ENCODE assay signal across 9 cellular contexts in genomic region chr3:9808345-9809037, GRCh38. TPM values are rescaled to one million over a fixed set of nuclear protein-coding genes. Genes with fewer than 3 reads are reported as not detected.
DNase-seq lines count a peak whose midpoint lies in the region; FAIRE-seq and TF ChIP-seq lines count a peak whose summit lies in the region.
"Had no signal": no experiment of that assay in that cellular context is flagged by ENCODE, and none has a peak within 500 bp of the region (broad histone marks: within the 10 kb centered on the region; RNA-seq: fewer than 3 reads in every experiment).

No MANE protein-coding gene starts in this region.

- peak; percentile 17 for DNase-seq in NCI-H146 (lab: John Stamatoyannopoulos, UW)
- no peak for DNase-seq in NCI-H146 treated with DMSO at 0.1 percent for 48 hours (lab: John Stamatoyannopoulos, UW; ENCODE audit: unreplicated experiment)
- peak; percentile 21 for DNase-seq in HFF-Myc (ENCODE audit: extremely low read depth, low read depth)
- DNase-seq in NCI-H345 (lab: John Stamatoyannopoulos, UW), result peak; percentile 40
- DNase-seq in activated CD4-positive, alpha-beta memory T cell treated with anti-CD3 and anti-CD28 coated beads, Interleukin-2, amount 10 ng/mL, durations not matched to agents 7 days and 5 days, result peak; percentile 59
- DNase-seq in endothelial cell of umbilical vein (ENCODE audit: low read depth, low spot score), result peak; percentile 29
- DNase-seq in progenitor cell of endocrine pancreas (ENCODE audit: low spot score, unreplicated experiment), result no peak
- DNase-seq in NCI-H1092 treated with DMSO at 0.1 percent for 48 hours (lab: John Stamatoyannopoulos, UW), result no peak

- H3K4me2 ChIP-seq in endothelial cell of umbilical vein (ENCODE audit: insufficient read depth, low read length), result no peak overlapping the region

- TF ChIP-seq POLR2A in endothelial cell of umbilical vein (IDR thresholded peaks at IDR 0.05; ENCODE audit: low read depth, low read length), result no peak

- no peak overlapping the region for H3K9ac ChIP-seq in endothelial cell of umbilical vein (replicated peaks; ENCODE audit: extremely low read depth, insufficient read depth, low read length)

- H3K27ac ChIP-seq in endothelial cell of umbilical vein (ENCODE audit: insufficient read depth, low read depth, low read length), result no peak overlapping the region

- no peak overlapping the region for H3K4me3 ChIP-seq in HFF-Myc (replicated peaks; ENCODE audit: low read depth, low read length)
- no peak overlapping the region for H3K4me3 ChIP-seq in endothelial cell of umbilical vein (replicated peaks in 1 of 3; ENCODE audit: insufficient read depth in 1 of 3, low read depth in 1 of 3, low read length in 3 of 3)

- H3K4me3 Mint-ChIP-seq in activated CD4-positive, alpha-beta memory T cell treated with anti-CD3 and anti-CD28 coated beads, Interleukin-2, amount 10 ng/mL, durations not matched to agents 7 days and 5 days, result peak overlapping the region; percentile 86
- no peak overlapping the region for H3K4me3 Mint-ChIP-seq in progenitor cell of endocrine pancreas (ENCODE audit: low read depth)

- TF ChIP-seq CTCF in HFF-Myc (IDR thresholded peaks at IDR 0.05; ENCODE audit: low read depth, low read length, missing control alignments) (no peak), endothelial cell of umbilical vein (IDR thresholded peaks at IDR 0.05; ENCODE audit: extremely low read depth in 1 of 2, insufficient read depth in 1 of 2, low read depth in 1 of 2, low read length in 2 of 2) (peak; percentile 22 to 57), progenitor cell of endocrine pancreas (IDR thresholded peaks at IDR 0.05; ENCODE audit: unreplicated experiment) (peak; percentile 32)

- no peaks in the 10 kb centered on the region for H3K79me2 ChIP-seq in endothelial cell of umbilical vein (ENCODE audit: control insufficient read depth, insufficient read depth, low read length)

- H3K27me3 ChIP-seq in endothelial cell of umbilical vein (ENCODE audit: control insufficient read depth in 2 of 2, insufficient read depth in 2 of 2, low read length in 2 of 2), result no peaks in the 10 kb centered on the region

- H2AFZ ChIP-seq in endothelial cell of umbilical vein (ENCODE audit: low read depth, low read length), result no peak overlapping the region

- no peaks in the 10 kb centered on the region for H3K27me3 Mint-ChIP-seq in activated CD4-positive, alpha-beta memory T cell treated with anti-CD3 and anti-CD28 coated beads, Interleukin-2, amount 10 ng/mL, durations not matched to agents 7 days and 5 days
- H3K27me3 Mint-ChIP-seq in progenitor cell of endocrine pancreas, result peaks cover 13% of the 10 kb centered on the region

- peaks cover 71% of the 10 kb centered on the region for H3K36me3 Mint-ChIP-seq in activated CD4-positive, alpha-beta memory T cell treated with anti-CD3 and anti-CD28 coated beads, Interleukin-2, amount 10 ng/mL, durations not matched to agents 7 days and 5 days (ENCODE audit: low read depth)
- H3K36me3 Mint-ChIP-seq in progenitor cell of endocrine pancreas (ENCODE audit: insufficient read depth), result peaks cover 9% of the 10 kb centered on the region

- CTCF ChIA-PET in activated CD4-positive, alpha-beta memory T cell treated with anti-CD3 and anti-CD28 coated beads, Interleukin-2, amount 10 ng/mL, durations not matched to agents 7 days and 5 days (lab: Charles Lee), result interaction anchor here (0.5 to 2.9 kb wide), 13 partner anchors 12 to 351 kb away, joined by 3 to 20 read pairs (median 4); partner anchors contain the start of genes ARPC4, CRELD1 and TADA3
- CTCF ChIA-PET in endothelial cell of umbilical vein (lab: Charles Lee), result interaction anchor here (0.8 to 2.8 kb wide), 5 partner anchors 16 to 138 kb away, joined by 3 to 13 read pairs (median 3); partner anchors contain the start of genes ARPC4 and CRELD1

- no peaks in the 10 kb centered on the region for H4K20me1 ChIP-seq in endothelial cell of umbilical vein (replicated peaks; ENCODE audit: control insufficient read depth, extremely low read depth, insufficient read depth, low read length)

- no peaks in the 10 kb centered on the region for H3K9me3 Mint-ChIP-seq in activated CD4-positive, alpha-beta memory T cell treated with anti-CD3 and anti-CD28 coated beads, Interleukin-2, amount 10 ng/mL, durations not matched to agents 7 days and 5 days
- no peaks in the 10 kb centered on the region for H3K9me3 Mint-ChIP-seq in progenitor cell of endocrine pancreas (ENCODE audit: low read depth)

- POLR2A ChIA-PET in activated CD4-positive, alpha-beta memory T cell treated with anti-CD3 and anti-CD28 coated beads, Interleukin-2, amount 10 ng/mL, durations not matched to agents 7 days and 5 days (lab: Charles Lee), result interaction anchor here (0.6 to 9.4 kb wide), 16 partner anchors 9 to 444 kb away, joined by 3 to 137 read pairs (median 4); partner anchors contain the start of genes ARPC4, BRPF1, CAMK1 and CRELD1
- POLR2A ChIA-PET in endothelial cell of umbilical vein (lab: Charles Lee), result no interaction called here

- intact Hi-C loops in endothelial cell of umbilical vein (cut with micrococcal nuclease), result loop anchor here (1.0 to 10.0 kb wide), 2 partner anchors 15 to 304 kb away; partner anchors contain the start of gene ARPC4

- no TSS peak for BruUV-seq in endothelial cell of umbilical vein (replicated peaks; lab: Mats Ljungman, UMichigan)

- peak overlapping the region; percentile 93 for H3K27ac Mint-ChIP-seq in activated CD4-positive, alpha-beta memory T cell treated with anti-CD3 and anti-CD28 coated beads, Interleukin-2, amount 10 ng/mL, durations not matched to agents 7 days and 5 days
- no peak overlapping the region for H3K27ac Mint-ChIP-seq in progenitor cell of endocrine pancreas

- peaks cover 54% of the 10 kb centered on the region for H3K4me1 Mint-ChIP-seq in activated CD4-positive, alpha-beta memory T cell treated with anti-CD3 and anti-CD28 coated beads, Interleukin-2, amount 10 ng/mL, durations not matched to agents 7 days and 5 days
- peaks cover 9% of the 10 kb centered on the region for H3K4me1 Mint-ChIP-seq in progenitor cell of endocrine pancreas (ENCODE audit: low read depth)

- peaks cover 18 to 34% of the 10 kb centered on the region in 2 experiments for H3K36me3 ChIP-seq in endothelial cell of umbilical vein (ENCODE audit: control insufficient read depth in 2 of 2, extremely low read depth in 1 of 2, insufficient read depth in 2 of 2, low read length in 2 of 2)

- no peaks in the 10 kb centered on the region for H3K9me1 ChIP-seq in endothelial cell of umbilical vein (replicated peaks; ENCODE audit: control insufficient read depth, extremely low read depth, insufficient read depth, low read length)

- dilution Hi-C loops in endothelial cell of umbilical vein (cut with MboI; ENCODE audit: extremely low pct_ligation_motif_present, low sequenced_read_pairs), result no loop called here

- peaks cover 12% of the 10 kb centered on the region for H3K4me1 ChIP-seq in endothelial cell of umbilical vein (ENCODE audit: control insufficient read depth, extremely low read depth, insufficient read depth, low read length)

- FAIRE-seq in endothelial cell of umbilical vein (lab: Jason Lieb, UNC), result no peak
- FAIRE-seq: G401.6 had no signal

- H3K9me3 ChIP-seq in endothelial cell of umbilical vein (replicated peaks; ENCODE audit: control insufficient read depth, insufficient read depth, low read length), result no peaks in the 10 kb centered on the region

RNA-seq across cellular contexts. Expression of gene TTLL3, which starts 1.6 kb away (rescaled TPM):
- 10 to 100 TPM; 50.8 to 59.0 TPM for total RNA-seq in activated CD4-positive, alpha-beta memory T cell treated with anti-CD3 and anti-CD28 coated beads, Interleukin-2, amount 10 ng/mL, durations not matched to agents 7 days and 5 days
- total RNA-seq in endothelial cell of umbilical vein, result 41.8 and 43.5 TPM in 2 replicates
- polyA plus RNA-seq in endothelial cell of umbilical vein, result 63.7 and 65.2 TPM in 2 replicates
- 13.5 and 20.3 TPM in 2 replicates for polyA plus RNA-seq in endothelial cell of umbilical vein (2011; cell fraction: cytosol; rRNA removed)
- polyA plus RNA-seq in endothelial cell of umbilical vein (2011; cell fraction: nucleus; rRNA removed), result 380 and 478 TPM in 2 replicates
- 26.4 and 27.3 TPM in 2 replicates for polyA plus RNA-seq in endothelial cell of umbilical vein (2012)
- 84.2 and 98.1 TPM in 2 replicates for polyA minus RNA-seq in endothelial cell of umbilical vein
- polyA minus RNA-seq in endothelial cell of umbilical vein (2011; cell fraction: cytosol; rRNA and poly(A)+ RNA removed), result 8.4 TPM
- polyA minus RNA-seq in endothelial cell of umbilical vein (2011; cell fraction: nucleus; rRNA and poly(A)+ RNA removed), result 74.4 and 87.9 TPM in 2 replicates
- 51.6 and 59.6 TPM in 2 replicates for total RNA-seq in progenitor cell of endocrine pancreas

RNA-seq across cellular contexts. Expression of gene ARPC4, which starts 15.6 kb away (rescaled TPM):
- 100 to 1,000 TPM; 255 to 266 TPM for total RNA-seq in activated CD4-positive, alpha-beta memory T cell treated with anti-CD3 and anti-CD28 coated beads, Interleukin-2, amount 10 ng/mL, durations not matched to agents 7 days and 5 days
- total RNA-seq in endothelial cell of umbilical vein, result 197 TPM in 2 replicates
- 181 and 217 TPM in 2 replicates for polyA plus RNA-seq in endothelial cell of umbilical vein
- 216 and 218 TPM in 2 replicates for polyA plus RNA-seq in endothelial cell of umbilical vein (2011; cell fraction: cytosol; rRNA removed)
- polyA plus RNA-seq in endothelial cell of umbilical vein (2011; cell fraction: nucleus; rRNA removed), result 102 and 119 TPM in 2 replicates
- 138 and 169 TPM in 2 replicates for polyA plus RNA-seq in endothelial cell of umbilical vein (2012)
- 157 and 160 TPM in 2 replicates for polyA minus RNA-seq in endothelial cell of umbilical vein
- polyA minus RNA-seq in endothelial cell of umbilical vein (2011; cell fraction: cytosol; rRNA and poly(A)+ RNA removed), result 112 TPM
- polyA minus RNA-seq in endothelial cell of umbilical vein (2011; cell fraction: nucleus; rRNA and poly(A)+ RNA removed), result 71.5 and 76.3 TPM in 2 replicates
- total RNA-seq in progenitor cell of endocrine pancreas, result 129 and 135 TPM in 2 replicates

RNA-seq across cellular contexts. Expression of gene TADA3, which starts 16.2 kb away (rescaled TPM):
- 10 to 100 TPM; 88.1 to 88.3 TPM for total RNA-seq in activated CD4-positive, alpha-beta memory T cell treated with anti-CD3 and anti-CD28 coated beads, Interleukin-2, amount 10 ng/mL, durations not matched to agents 7 days and 5 days
- total RNA-seq in endothelial cell of umbilical vein (31.0 and 31.3 TPM in 2 replicates), progenitor cell of endocrine pancreas (66.6 and 70.8 TPM in 2 replicates)
- 27.8 and 29.6 TPM in 2 replicates for polyA plus RNA-seq in endothelial cell of umbilical vein
- 31.2 and 37.0 TPM in 2 replicates for polyA plus RNA-seq in endothelial cell of umbilical vein (2011; cell fraction: cytosol; rRNA removed)
- polyA plus RNA-seq in endothelial cell of umbilical vein (2011; cell fraction: nucleus; rRNA removed), result 20.8 and 21.0 TPM in 2 replicates
- 20.0 and 24.6 TPM in 2 replicates for polyA plus RNA-seq in endothelial cell of umbilical vein (2012)
- polyA minus RNA-seq in endothelial cell of umbilical vein, result 20.5 and 20.7 TPM in 2 replicates
- polyA minus RNA-seq in endothelial cell of umbilical vein (2011; cell fraction: cytosol; rRNA and poly(A)+ RNA removed), result 25.8 TPM
- 8.2 and 8.4 TPM in 2 replicates for polyA minus RNA-seq in endothelial cell of umbilical vein (2011; cell fraction: nucleus; rRNA and poly(A)+ RNA removed)

RNA-seq across cellular contexts. Expression of gene RPUSD3, which starts 35.3 kb away (rescaled TPM):
- total RNA-seq in activated CD4-positive, alpha-beta memory T cell treated with anti-CD3 and anti-CD28 coated beads, Interleukin-2, amount 10 ng/mL, durations not matched to agents 7 days and 5 days, result 10 to 100 TPM; 51.5 to 53.6 TPM
- total RNA-seq in endothelial cell of umbilical vein (34.8 and 38.9 TPM in 2 replicates), progenitor cell of endocrine pancreas (55.0 and 60.3 TPM in 2 replicates)
- polyA plus RNA-seq in endothelial cell of umbilical vein, result 56.6 and 63.2 TPM in 2 replicates
- polyA plus RNA-seq in endothelial cell of umbilical vein (2011; cell fraction: cytosol; rRNA removed), result 42.6 and 43.5 TPM in 2 replicates
- polyA plus RNA-seq in endothelial cell of umbilical vein (2011; cell fraction: nucleus; rRNA removed), result 27.6 and 28.6 TPM in 2 replicates
- 22.3 and 31.3 TPM in 2 replicates for polyA plus RNA-seq in endothelial cell of umbilical vein (2012)
- 21.8 and 28.3 TPM in 2 replicates for polyA minus RNA-seq in endothelial cell of umbilical vein
- 21.2 TPM for polyA minus RNA-seq in endothelial cell of umbilical vein (2011; cell fraction: cytosol; rRNA and poly(A)+ RNA removed)
- 7.5 and 9.9 TPM in 2 replicates for polyA minus RNA-seq in endothelial cell of umbilical vein (2011; cell fraction: nucleus; rRNA and poly(A)+ RNA removed)

RNA-seq across cellular contexts. Expression of gene CAMK1, which starts 38.7 kb away (rescaled TPM):
- 10 to 100 TPM; 18.5 to 20.2 TPM for total RNA-seq in activated CD4-positive, alpha-beta memory T cell treated with anti-CD3 and anti-CD28 coated beads, Interleukin-2, amount 10 ng/mL, durations not matched to agents 7 days and 5 days
- total RNA-seq in endothelial cell of umbilical vein (23.5 and 25.7 TPM in 2 replicates), progenitor cell of endocrine pancreas (16.9 and 17.1 TPM in 2 replicates)
- polyA plus RNA-seq in endothelial cell of umbilical vein, result 24.4 and 28.4 TPM in 2 replicates
- polyA plus RNA-seq in endothelial cell of umbilical vein (2011; cell fraction: cytosol; rRNA removed), result 27.5 and 32.0 TPM in 2 replicates
- 23.2 and 25.2 TPM in 2 replicates for polyA plus RNA-seq in endothelial cell of umbilical vein (2011; cell fraction: nucleus; rRNA removed)
- polyA plus RNA-seq in endothelial cell of umbilical vein (2012), result 21.5 and 22.5 TPM in 2 replicates
- polyA minus RNA-seq in endothelial cell of umbilical vein, result 15.4 and 16.6 TPM in 2 replicates
- 2.2 TPM for polyA minus RNA-seq in endothelial cell of umbilical vein (2011; cell fraction: cytosol; rRNA and poly(A)+ RNA removed)
- polyA minus RNA-seq in endothelial cell of umbilical vein (2011; cell fraction: nucleus; rRNA and poly(A)+ RNA removed), result 5.2 and 8.0 TPM in 2 replicates

Comparison
In these comparisons a context has a peak if more than half of its experiments do, and no peak if none do; other contexts are left out.
1. DNase-seq: peak in NCI-H146 (single experiment), HFF-Myc (single experiment), NCI-H345 (single experiment), activated CD4-positive, alpha-beta memory T cell treated with anti-CD3 and anti-CD28 coated beads, Interleukin-2, amount 10 ng/mL, durations not matched to agents 7 days and 5 days (single experiment) and endothelial cell of umbilical vein (single experiment); none in NCI-H146 treated with DMSO at 0.1 percent for 48 hours (single experiment), progenitor cell of endocrine pancreas (single experiment) and NCI-H1092 treated with DMSO at 0.1 percent for 48 hours (single experiment).